Comparison of ENCODE assay signal across 13 cellular contexts in the genomic region with DNA sequence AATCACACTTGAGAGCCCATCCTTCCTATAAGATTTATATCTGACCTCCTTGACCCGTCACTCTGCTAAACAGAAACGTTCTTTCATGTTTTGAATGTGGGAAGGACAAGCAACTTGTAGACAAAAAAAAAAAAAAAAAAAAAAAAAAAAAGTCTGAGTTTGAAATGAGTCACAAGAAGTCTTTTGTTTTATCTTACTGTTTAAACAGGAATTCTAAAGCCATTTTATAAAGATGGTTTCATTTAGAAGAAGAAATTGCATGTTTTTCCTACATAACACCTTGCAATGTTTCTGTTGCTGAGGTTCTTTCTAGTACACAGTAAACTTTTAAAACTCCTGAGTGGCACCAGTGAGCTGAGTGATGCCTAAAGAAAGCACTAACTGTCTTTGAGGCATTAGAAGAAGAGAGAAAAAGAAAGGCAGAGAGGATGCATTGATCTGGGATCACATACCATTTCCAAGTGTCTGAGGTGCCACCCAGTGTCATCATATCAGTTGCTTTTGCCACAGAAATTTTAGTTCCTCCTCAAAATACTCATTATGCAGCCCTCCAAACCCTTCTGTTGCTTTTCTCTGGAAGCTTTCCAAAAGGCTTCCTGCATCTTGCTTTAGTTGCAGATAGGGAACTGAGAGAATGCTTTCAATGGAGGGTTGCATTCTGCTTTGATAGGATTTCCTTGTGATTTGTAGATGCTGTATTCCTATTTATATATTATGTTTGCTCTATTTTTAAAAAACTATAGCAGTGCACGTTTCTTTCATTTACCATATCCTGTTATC.
DNase-seq lines count a peak whose midpoint lies in the region; ATAC-seq and TF ChIP-seq lines count a peak whose summit lies in the region.
"Had no signal": no experiment of that assay in that cellular context is flagged by ENCODE, and none has a peak within 500 bp of the region (broad histone marks: within the 10 kb centered on the region; RNA-seq: fewer than 3 reads in every experiment).

No MANE protein-coding gene starts in this region.

- no peak for ATAC-seq in right cardiac atrium
- ATAC-seq: activated CD8-positive, alpha-beta memory T cell treated with anti-CD3 and anti-CD28 coated beads, Interleukin-2, amount 10 ng/mL, durations not matched to agents 7 days and 5 days; effector memory CD8-positive, alpha-beta T cell had no signal

- H3K27me3 ChIP-seq in fibroblast of lung (ENCODE audit: control insufficient read depth, insufficient read depth, low read length) (no peaks in the 10 kb centered on the region), hepatocyte (no peaks in the 10 kb centered on the region), right cardiac atrium (ENCODE audit: control insufficient read depth, insufficient read depth) (no peaks in the 10 kb centered on the region)
- H3K27me3 ChIP-seq: sigmoid colon had no signal

- no peaks in the 10 kb centered on the region for H3K9me3 ChIP-seq in fibroblast of lung (ENCODE audit: control insufficient read depth, insufficient read depth, low read depth, low read length)
- no peaks in the 10 kb centered on the region for H3K9me3 ChIP-seq in hepatocyte (ENCODE audit: low read depth)
- no peaks in the 10 kb centered on the region for H3K9me3 ChIP-seq in right cardiac atrium (ENCODE audit: control insufficient read depth, low read length)
- H3K9me3 ChIP-seq: sigmoid colon had no signal

- H3K4me3 ChIP-seq in fibroblast of lung (replicated peaks in 1 of 4; ENCODE audit: control extremely low read depth in 1 of 4, insufficient read depth in 1 of 4, low read depth in 3 of 4, low read length in 4 of 4) (no peak overlapping the region), hepatocyte (no peak overlapping the region), right cardiac atrium (ENCODE audit: low read length) (no peak overlapping the region)
- H3K4me3 ChIP-seq: sigmoid colon had no signal

- H3K4me2 ChIP-seq in fibroblast of lung (ENCODE audit: extremely low read depth, insufficient read depth, low read length) (no peak overlapping the region), hepatocyte (no peak overlapping the region)

- DNase-seq in NOMO-1 treated with DMSO at 0.1 percent for 48 hours (lab: John Stamatoyannopoulos, UW; ENCODE audit: unreplicated experiment) (peak; percentile 31), NOMO-1 treated with dmso at 0.1 percent for 144 hours (lab: John Stamatoyannopoulos, UW; ENCODE audit: unreplicated experiment) (no peak), RPMI7951 (ENCODE audit: low read depth) (peak; percentile 3), fibroblast of lung (ENCODE audit: low read depth in 2 of 2) (peak; percentile 10 to 25), superior temporal gyrus (ENCODE audit: extremely low spot score) (peak; percentile 67), NCI-H82 (lab: John Stamatoyannopoulos, UW) (no peak), hepatocyte (ENCODE audit: low spot score) (no peak), right cardiac atrium (no peak)
- DNase-seq: activated CD8-positive, alpha-beta memory T cell treated with anti-CD3 and anti-CD28 coated beads, Interleukin-2, amount 10 ng/mL, durations not matched to agents 7 days and 5 days; effector memory CD8-positive, alpha-beta T cell; GF-D8; sigmoid colon; T1000 had no signal

- H3K9ac ChIP-seq in fibroblast of lung (ENCODE audit: insufficient read depth, low read length): no peak overlapping the region

- TF ChIP-seq CTCF in fibroblast of lung (conservative IDR thresholded peaks at IDR 0.05 in 1 of 2, IDR thresholded peaks at IDR 0.05 in 1 of 2; ENCODE audit: low read depth in 1 of 2, low read length in 2 of 2) (no peak), hepatocyte (IDR thresholded peaks at IDR 0.05; ENCODE audit: poor library complexity) (no peak)

- intact Hi-C loops in right cardiac atrium (cut with DNase I): loop anchor here in 2 of 4 donors (5.0 to 10.0 kb wide), 4 partner anchors 829 to 1179 kb away; no protein-coding TSS in a partner anchor

- H3K27ac ChIP-seq in fibroblast of lung (ENCODE audit: insufficient read depth, low read length) (no peak overlapping the region), hepatocyte (no peak overlapping the region), right cardiac atrium (ENCODE audit: low read length) (no peak overlapping the region)
- H3K27ac ChIP-seq: sigmoid colon had no signal

- H3K79me2 ChIP-seq in fibroblast of lung (ENCODE audit: control insufficient read depth, insufficient read depth, low read length) (no peaks in the 10 kb centered on the region), hepatocyte (peaks cover 16% of the 10 kb centered on the region)

- no peaks in the 10 kb centered on the region for H3K9me2 ChIP-seq in hepatocyte (replicated peaks; ENCODE audit: insufficient read depth)

- H3K4me1 ChIP-seq in fibroblast of lung (ENCODE audit: control insufficient read depth, extremely low read depth, insufficient read depth, low read length): no peaks in the 10 kb centered on the region
- peaks cover 4% of the 10 kb centered on the region for H3K4me1 ChIP-seq in hepatocyte (ENCODE audit: insufficient read depth)
- no peaks in the 10 kb centered on the region for H3K4me1 ChIP-seq in right cardiac atrium (ENCODE audit: control insufficient read depth, insufficient read depth, low read length)

- no peaks in the 10 kb centered on the region for H4K20me1 ChIP-seq in fibroblast of lung (ENCODE audit: control insufficient read depth, extremely low read depth, insufficient read depth, low read length)
- H4K20me1 ChIP-seq in hepatocyte (ENCODE audit: insufficient read depth, poor library complexity, severe bottlenecking): no peaks in the 10 kb centered on the region

- H3K36me3 ChIP-seq in fibroblast of lung (ENCODE audit: control insufficient read depth, insufficient read depth, low read length) (no peaks in the 10 kb centered on the region), hepatocyte (replicated peaks; ENCODE audit: insufficient read depth, low read depth) (no peaks in the 10 kb centered on the region)

- H2AFZ ChIP-seq in fibroblast of lung (ENCODE audit: low read length): no peak overlapping the region
- H2AFZ ChIP-seq in hepatocyte: no peak overlapping the region

- 50% methylated on average over 3 of the region's 3 CpGs for WGBS in hepatocyte (ENCODE audit: low lambda C conversion rate, missing lambda C conversion rate)
- WGBS in right cardiac atrium: 27% methylated on average over 3 of the region's 3 CpGs

Comparison
In these comparisons a context has a peak if more than half of its experiments do, and no peak if none do; other contexts are left out.
1. DNase-seq: peak in NOMO-1 treated with DMSO at 0.1 percent for 48 hours (single experiment), RPMI7951 (single experiment), fibroblast of lung (2 of 2) and superior temporal gyrus (single experiment); none in NOMO-1 treated with dmso at 0.1 percent for 144 hours (single experiment), NCI-H82 (single experiment), hepatocyte (single experiment) and right cardiac atrium (0 of 3).